7 cellular contexts compared by ENCODE assay signal in the genomic region with DNA sequence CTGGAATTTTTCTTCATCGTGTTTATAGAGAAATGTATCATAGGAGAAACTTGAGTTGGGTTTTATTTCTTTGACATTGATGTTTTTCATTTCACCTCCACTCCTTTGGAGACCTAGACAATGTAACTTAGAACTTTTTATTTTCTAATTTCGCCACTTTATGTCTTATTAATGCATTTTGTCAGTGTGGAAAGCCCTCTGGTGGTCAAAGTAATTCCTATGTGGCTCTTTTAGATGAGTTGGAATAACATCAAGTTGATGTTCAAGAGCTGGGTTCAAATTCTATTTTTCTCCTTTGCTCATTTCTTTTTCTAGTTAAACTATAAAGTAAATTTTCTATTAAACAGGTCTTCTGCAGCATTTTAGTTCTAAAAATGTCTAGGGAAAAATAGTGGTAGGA.
DNase-seq lines count a peak whose midpoint lies in the region; ATAC-seq and TF ChIP-seq lines count a peak whose summit lies in the region.

No MANE protein-coding gene starts in this region.

- H3K4me1 ChIP-seq in foreskin keratinocyte (no peaks in the 10 kb centered on the region), stomach (peaks cover 0 to 11% (median 0%) of the 10 kb centered on the region in 4 donors)

- H3K27ac ChIP-seq in foreskin keratinocyte (no peak overlapping the region), stomach (no peak overlapping the region)

- intact Hi-C loops in stomach (cut with DNase I; ENCODE audit: low total_unique reads) = loop anchor here (10.0 kb wide), 1 partner anchor 495 kb away; no protein-coding TSS in a partner anchor

- in situ Hi-C loops in SK-MEL-5 (cut with HindIII; ENCODE audit: low pct_unique_long_range_greater_than_20kb, low sequenced_read_pairs) = no loop called here

- TF ChIP-seq EP300 in stomach (IDR thresholded peaks at IDR 0.05) = no peak

- H3K9me3 ChIP-seq in stomach = no peaks in the 10 kb centered on the region

- H3K36me3 ChIP-seq in stomach = no peaks in the 10 kb centered on the region

- TF ChIP-seq POLR2A in stomach (IDR thresholded peaks at IDR 0.05) = no peak

- peak; percentile 36 for DNase-seq in SK-MEL-5 (ENCODE audit: low read depth, low spot score)
- peak in 1 of 2 donors; percentile 11 for DNase-seq in foreskin keratinocyte
- no peak for DNase-seq in stomach

- no peak overlapping the region for H3K4me3 ChIP-seq in stomach

- H3K27me3 ChIP-seq in foreskin keratinocyte (peaks cover under 1% of the 10 kb centered on the region), stomach (no peaks in the 10 kb centered on the region)

- 0 out of 2 replicates have a peak, but pooled peaks have one; percentile 2 for TF ChIP-seq CTCF in GM12874 (IDR thresholded peaks at IDR 0.05; ENCODE audit: insufficient read depth, low read depth, low read length)
- TF ChIP-seq CTCF in foreskin keratinocyte (conservative IDR thresholded peaks at IDR 0.05) = peak; percentile 65
- peak in 5 of 7 experiments; percentile 33 to 63 (median 58) for TF ChIP-seq CTCF in stomach (IDR thresholded peaks at IDR 0.05)

- WGBS in stomach, 5 donors = 41 to 56% (median 45%) methylated on average over 2 of the region's 2 CpGs

- no peak for ATAC-seq in foreskin keratinocyte
- no peak for ATAC-seq in GM21390 (IDR thresholded peaks at IDR 0.05; ENCODE audit: unreplicated experiment)
- ATAC-seq in HG03442 (IDR thresholded peaks at IDR 0.05; ENCODE audit: unreplicated experiment) = no peak
- no peak for ATAC-seq in HG03571 (IDR thresholded peaks at IDR 0.05; ENCODE audit: unreplicated experiment)

Comparison
In these comparisons a context has a peak if more than half of its experiments do, and no peak if none do; other contexts are left out.
1. CTCF ChIP-seq: peak in every context shown above with its lines; median percentile 65 in foreskin keratinocyte; 58 in stomach; 2 in GM12874.